ENCODE assay signal across 8 cellular contexts in genomic region chr10:15859865-15860691, GRCh38. TPM values are rescaled to one million over a fixed set of nuclear protein-coding genes. Genes with fewer than 3 reads are reported as not detected.
DNase-seq lines count a peak whose midpoint lies in the region; ATAC-seq and TF ChIP-seq lines count a peak whose summit lies in the region.

Gene MINDY3 (minus strand): TSS chr10:15860507. CDS start chr10:15860299, 208 bp downstream.

- TF ChIP-seq CTCF in foreskin keratinocyte (conservative IDR thresholded peaks at IDR 0.05), result no peak
- TF ChIP-seq CTCF in neural progenitor cell (IDR thresholded peaks at IDR 0.05), result no peak

- no peaks in the 10 kb centered on the region for H3K9me2 ChIP-seq in GM23248 (ENCODE audit: insufficient read depth)

- H3F3A ChIP-seq in GM23248 (ENCODE audit: insufficient read depth) (no peaks in the 10 kb centered on the region), neural progenitor cell (ENCODE audit: low read depth) (peaks cover 11% of the 10 kb centered on the region)

- H3K79me2 ChIP-seq in GM23248 (ENCODE audit: insufficient read depth) (peaks cover 50% of the 10 kb centered on the region), neural progenitor cell (ENCODE audit: low read depth) (peaks cover 31% of the 10 kb centered on the region)

- H3K4me2 ChIP-seq in GM23248 (ENCODE audit: unreplicated experiment), result peak within 1 kb of the TSS; percentile 88
- H3K4me2 ChIP-seq in neural progenitor cell, result peak within 1 kb of the TSS; percentile 84

- in situ Hi-C loops in GM23248 (cut with MboI), result no loop called here

- H3K9ac ChIP-seq in GM23248 (peak within 1 kb of the TSS; percentile 80), neural progenitor cell (peak within 1 kb of the TSS; percentile 40), stomach smooth muscle (ENCODE audit: low read length in 2 of 2) (peak within 1 kb of the TSS; percentile 73 to 81)

- H3K36me3 Mint-ChIP-seq in neural progenitor cell, result no peaks in the 10 kb centered on the region

- H3K27ac Mint-ChIP-seq in neural progenitor cell, result peak within 1 kb of the TSS; percentile 69

- H2AFZ ChIP-seq in GM23248 (peak within 1 kb of the TSS; percentile 99), neural progenitor cell (replicated peaks) (peak within 1 kb of the TSS; percentile 99)

- H3K9me3 ChIP-seq in GM23248 (ENCODE audit: low read depth), result no peaks in the 10 kb centered on the region
- peaks cover 8% of the 10 kb centered on the region for H3K9me3 ChIP-seq in neural progenitor cell (ENCODE audit: low read depth)
- no peaks in the 10 kb centered on the region for H3K9me3 ChIP-seq in stomach smooth muscle (ENCODE audit: control insufficient read depth in 2 of 2, low read length in 2 of 2)

- H3K4me3 ChIP-seq in GM23248, result peak within 1 kb of the TSS; percentile 97
- peak within 1 kb of the TSS; percentile 95 for H3K4me3 ChIP-seq in neural progenitor cell
- peak within 1 kb of the TSS; percentile 86 to 97 for H3K4me3 ChIP-seq in stomach smooth muscle (ENCODE audit: low read length in 2 of 2)

- H3K4me1 ChIP-seq in GM23248 (ENCODE audit: insufficient read depth) (peaks cover 33% of the 10 kb centered on the region), foreskin keratinocyte (peaks cover 9% of the 10 kb centered on the region), neural progenitor cell (peaks cover 11% of the 10 kb centered on the region), stomach smooth muscle (ENCODE audit: control insufficient read depth, insufficient read depth, low read length) (no peaks in the 10 kb centered on the region)

- ATAC-seq in foreskin keratinocyte, result peak; percentile 91

- H3K27me3 Mint-ChIP-seq in neural progenitor cell (ENCODE audit: insufficient read depth, low read depth), result peaks cover 3% of the 10 kb centered on the region

- peaks cover 3% of the 10 kb centered on the region for H3K9me3 Mint-ChIP-seq in neural progenitor cell

- peak within 1 kb of the TSS; percentile 99 for H3K4me3 Mint-ChIP-seq in neural progenitor cell

- DNase-seq in EL, result peak; percentile 84
- peak; percentile 87 for DNase-seq in GM23248
- DNase-seq in Kasumi-1 (lab: John Stamatoyannopoulos, UW), result peak; percentile 87 to 89
- peak; percentile 6 for DNase-seq in SIG-M5 (lab: John Stamatoyannopoulos, UW)
- peak; percentile 77 for DNase-seq in activated gamma-delta T cell treated with anti-CD3 and anti-CD28 coated beads, Interleukin-2, amount 50 U/mL, for 16 hours (ENCODE audit: low read depth)
- DNase-seq in foreskin keratinocyte, result peak; percentile 55 to 75
- DNase-seq in neural progenitor cell (ENCODE audit: low spot score), result peak; percentile 70

- H3K36me3 ChIP-seq in GM23248 (ENCODE audit: low read depth), result no peaks in the 10 kb centered on the region
- no peaks in the 10 kb centered on the region for H3K36me3 ChIP-seq in neural progenitor cell
- H3K36me3 ChIP-seq in stomach smooth muscle (ENCODE audit: control insufficient read depth in 2 of 2, insufficient read depth in 2 of 2, low read length in 2 of 2), result no peaks in the 10 kb centered on the region

- H3K27ac ChIP-seq in GM23248 (peak within 1 kb of the TSS; percentile 63), foreskin keratinocyte (peak within 1 kb of the TSS; percentile 33), neural progenitor cell (peak within 1 kb of the TSS; percentile 30), stomach smooth muscle (ENCODE audit: low read length) (peak within 1 kb of the TSS; percentile 49)

- WGBS in GM23248 (ENCODE audit: low coverage in 1 of 2, low lambda C conversion rate in 2 of 2, missing lambda C conversion rate in 2 of 2), 2 experiments, result 0 to 1% methylated on average over 50 of the region's 50 CpGs

- H3K27me3 ChIP-seq in GM23248 (replicated peaks; ENCODE audit: insufficient read depth), result no peaks in the 10 kb centered on the region
- peaks cover 11% of the 10 kb centered on the region for H3K27me3 ChIP-seq in foreskin keratinocyte
- H3K27me3 ChIP-seq in neural progenitor cell, result peaks cover 42% of the 10 kb centered on the region
- no peaks in the 10 kb centered on the region for H3K27me3 ChIP-seq in stomach smooth muscle (ENCODE audit: control insufficient read depth in 1 of 2, insufficient read depth in 2 of 2, low read length in 2 of 2)

- no peaks in the 10 kb centered on the region for H4K20me1 ChIP-seq in GM23248 (ENCODE audit: insufficient read depth)
- peaks cover 6% of the 10 kb centered on the region for H4K20me1 ChIP-seq in neural progenitor cell (ENCODE audit: low read depth)

- H3K4me1 Mint-ChIP-seq in neural progenitor cell, result peaks cover 13% of the 10 kb centered on the region

RNA-seq across cellular contexts. Expression of gene MINDY3, which starts in this region (rescaled TPM):
- total RNA-seq in GM23248 (2014; rRNA removed; shearing (Covaris generic)), result 38.2 and 43.1 TPM in 2 replicates
- 35.7 and 37.2 TPM in 2 replicates for polyA plus RNA-seq in GM23248 (2016; fragmentation: Nextera tagmentation; extraction: Ambion mirVana)
- total RNA-seq in foreskin keratinocyte, result 23.8 and 28.8 TPM in 2 replicates
- polyA plus RNA-seq in foreskin keratinocyte, result 15.1 and 17.1 TPM in 2 replicates
- total RNA-seq in neural progenitor cell (ENCODE audit: low replicate concordance), result 18.1 and 28.2 TPM in 2 replicates

Comparison
In these comparisons a context has a peak if more than half of its experiments do, and no peak if none do; other contexts are left out.
1. Peak in every context shown above with its lines: DNase-seq, ATAC-seq, H3K4me3 ChIP-seq and H3K27ac ChIP-seq.
2. DNase-seq: peak in every context shown above with its lines; median percentile 88 in Kasumi-1; 87 in GM23248; 84 in EL; 77 in activated gamma-delta T cell treated with anti-CD3 and anti-CD28 coated beads, Interleukin-2, amount 50 U/mL, for 16 hours; 70 in neural progenitor cell; 65 in foreskin keratinocyte; 6 in SIG-M5.